In the genomic region with DNA sequence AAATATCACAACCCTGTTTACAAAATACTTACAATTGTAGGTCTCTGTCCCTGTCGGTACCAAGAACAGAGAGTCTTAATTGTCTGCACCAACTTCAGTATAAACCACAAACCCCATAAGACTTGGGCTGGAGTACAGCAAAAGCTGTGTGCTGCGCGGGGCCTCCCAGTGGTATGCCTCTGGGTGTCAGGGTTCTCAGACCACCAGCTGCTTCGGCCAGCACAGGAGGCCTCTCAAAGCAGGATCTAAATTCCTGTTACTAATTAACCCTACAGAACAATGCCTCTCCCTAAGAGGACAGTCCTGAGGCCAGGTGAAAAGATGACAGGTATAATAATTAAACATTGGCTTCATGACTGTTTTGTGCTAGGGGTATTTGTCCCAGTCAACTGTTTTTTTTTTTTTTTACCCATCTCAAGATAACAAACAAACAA, we compare ENCODE assay signal across 8 cellular contexts. TPM values are rescaled to one million over a fixed set of nuclear protein-coding genes. Genes with fewer than 3 reads are reported as not detected.
A peak's percentile ranks its signal among the peaks of the same experiment; 100 is the strongest.
DNase-seq lines count a peak whose midpoint lies in the region; ATAC-seq and TF ChIP-seq lines count a peak whose summit lies in the region.

No MANE protein-coding gene starts in this region.

- 27 to 44% methylated on average over 2 to 4 of the region's 4 CpGs for WGBS in upper lobe of left lung, 2 donors

- H3K9me3 ChIP-seq in left lung: no peaks in the 10 kb centered on the region
- H3K9me3 ChIP-seq in upper lobe of left lung: no peaks in the 10 kb centered on the region

- no peaks in the 10 kb centered on the region for H3K27me3 ChIP-seq in left lung
- H3K27me3 ChIP-seq in upper lobe of left lung: no peaks in the 10 kb centered on the region

- ATAC-seq in GM18907 (IDR thresholded peaks at IDR 0.05; ENCODE audit: unreplicated experiment) (peak; percentile 83), HG03196 (IDR thresholded peaks at IDR 0.05; ENCODE audit: unreplicated experiment) (peak; percentile 70), left lung (peak; percentile 39), upper lobe of left lung (ENCODE audit: low FRiP score in 2 of 2) (peak in 1 of 2 donors; percentile 12)

- no peak for TF ChIP-seq CTCF in astrocyte of the spinal cord (IDR thresholded peaks at IDR 0.05; ENCODE audit: low read depth, low read length)
- TF ChIP-seq CTCF in left lung (IDR thresholded peaks at IDR 0.05): no peak
- no peak for TF ChIP-seq CTCF in upper lobe of left lung (IDR thresholded peaks at IDR 0.05)

- no peak for TF ChIP-seq POLR2A in upper lobe of left lung (IDR thresholded peaks at IDR 0.05)

- H3K4me3 ChIP-seq in astrocyte of the spinal cord (ENCODE audit: low read depth, low read length) (peak overlapping the region; percentile 6), left lung (no peak overlapping the region), upper lobe of left lung (no peak overlapping the region)

- no peak for TF ChIP-seq EP300 in upper lobe of left lung (IDR thresholded peaks at IDR 0.05)

- H3K27ac ChIP-seq in left lung (peak overlapping the region; percentile 25 to 84), upper lobe of left lung (peak overlapping the region; percentile 57 to 79 (median 63))

- peak; percentile 75 for DNase-seq in astrocyte of the spinal cord (ENCODE audit: low read depth, low spot score)
- DNase-seq in left lung: no peak
- DNase-seq in upper lobe of left lung: no peak
- no peak for DNase-seq in AG20443 (ENCODE audit: low spot score)
- no peak for DNase-seq in NCI-H2081 (lab: John Stamatoyannopoulos, UW)
- no peak for DNase-seq in activated CD4-positive, CD25-positive, alpha-beta regulatory T cell (lab: John Stamatoyannopoulos, UW)

- in situ Hi-C loops in astrocyte of the spinal cord (cut with HindIII; ENCODE audit: low sequenced_read_pairs): no loop called here

- intact Hi-C loops in left lung (cut with DNase I): no loop called here

- H3K4me1 ChIP-seq in left lung (peaks cover 27 to 58% of the 10 kb centered on the region in 2 donors), upper lobe of left lung (peaks cover 28 to 40% (median 34%) of the 10 kb centered on the region in 4 donors)

- H3K36me3 ChIP-seq in left lung (no peaks in the 10 kb centered on the region), upper lobe of left lung (no peaks in the 10 kb centered on the region)

RNA-seq across cellular contexts. Expression of gene SVIL, which starts 1.0 kb away (rescaled TPM):
- 100 to 1,000 TPM in 1 of 2 donors, 10 to 100 TPM in 1; 73.7 to 103 TPM for total RNA-seq in left lung
- total RNA-seq in upper lobe of left lung: 100 to 1,000 TPM in 4 of 6 donors, 10 to 100 TPM in 2; 65.5 to 137 (median 105) TPM
